Comparison of ENCODE assay signal across 11 cellular contexts in genomic region chr12:14949631-14950030, GRCh38. TPM values are rescaled to one million over a fixed set of nuclear protein-coding genes. Genes with fewer than 3 reads are reported as not detected.
DNase-seq lines count a peak whose midpoint lies in the region; ATAC-seq and TF ChIP-seq lines count a peak whose summit lies in the region.
"Had no signal": no experiment of that assay in that cellular context is flagged by ENCODE, and none has a peak within 500 bp of the region (broad histone marks: within the 10 kb centered on the region; RNA-seq: fewer than 3 reads in every experiment).

No MANE protein-coding gene starts in this region.

- no peaks in the 10 kb centered on the region for H3K9me3 ChIP-seq in CD4-positive, CD25-positive, alpha-beta regulatory T cell (ENCODE audit: control insufficient read depth in 2 of 2, low read length in 2 of 2)
- H3K9me3 ChIP-seq in breast epithelium: no peaks in the 10 kb centered on the region
- no peaks in the 10 kb centered on the region for H3K9me3 ChIP-seq in parathyroid adenoma (ENCODE audit: control insufficient read depth, low read length)

- H3K9me3 Mint-ChIP-seq in CD4-positive, CD25-positive, alpha-beta regulatory T cell: no peaks in the 10 kb centered on the region

- no peaks in the 10 kb centered on the region for H3K27me3 ChIP-seq in CD4-positive, CD25-positive, alpha-beta regulatory T cell (ENCODE audit: control insufficient read depth, insufficient read depth, low read length)
- H3K27me3 ChIP-seq in breast epithelium (no peaks in the 10 kb centered on the region), parathyroid adenoma (ENCODE audit: control insufficient read depth, insufficient read depth, low read length) (no peaks in the 10 kb centered on the region)

- in situ Hi-C loops in G401 (cut with HindIII; ENCODE audit: low sequenced_read_pairs): no loop called here

- H3K4me1 Mint-ChIP-seq in CD4-positive, CD25-positive, alpha-beta regulatory T cell: peaks cover 58 to 99% (median 87%) of the 10 kb centered on the region in 4 donors

- TF ChIP-seq CTCF in breast epithelium (IDR thresholded peaks at IDR 0.05) (no peak), parathyroid adenoma (IDR thresholded peaks at IDR 0.05) (no peak)

- H3K36me3 Mint-ChIP-seq in CD4-positive, CD25-positive, alpha-beta regulatory T cell: peaks cover 79% of the 10 kb centered on the region

- TF ChIP-seq POLR2A in breast epithelium (IDR thresholded peaks at IDR 0.05): no peak

- H3K4me2 ChIP-seq in parathyroid adenoma (ENCODE audit: low read length): no peak overlapping the region

- ATAC-seq in CD4-positive, CD25-positive, alpha-beta regulatory T cell (ENCODE audit: low read depth in 2 of 2): no peak
- no peak for ATAC-seq in GM19023 (IDR thresholded peaks at IDR 0.05; ENCODE audit: unreplicated experiment)

- peak overlapping the region; percentile 99 for H3K27ac ChIP-seq in CD4-positive, CD25-positive, alpha-beta regulatory T cell (ENCODE audit: insufficient read depth, low read length, poor library complexity, severe bottlenecking)
- H3K27ac ChIP-seq in breast epithelium (peak overlapping the region; percentile 78 to 92), parathyroid adenoma (peak overlapping the region; percentile 61), caudate nucleus (ENCODE audit: low read depth, low read length) (no peak overlapping the region)

- H3K27me3 Mint-ChIP-seq in CD4-positive, CD25-positive, alpha-beta regulatory T cell: no peaks in the 10 kb centered on the region

- intact Hi-C loops in breast epithelium (cut with DNase I; ENCODE audit: low total_unique reads): no loop called here

- H3K4me1 ChIP-seq in CD4-positive, CD25-positive, alpha-beta regulatory T cell (ENCODE audit: control insufficient read depth, insufficient read depth, low read length, poor library complexity, severe bottlenecking): peaks cover 96% of the 10 kb centered on the region
- H3K4me1 ChIP-seq in breast epithelium (peaks cover 0 to 8% of the 10 kb centered on the region in 2 donors), parathyroid adenoma (peaks cover 4% of the 10 kb centered on the region)

- H3K27ac Mint-ChIP-seq in CD4-positive, CD25-positive, alpha-beta regulatory T cell: peak overlapping the region; percentile 94 to 98 (median 96)

- DNase-seq in CD4-positive, CD25-positive, alpha-beta regulatory T cell: no peak
- DNase-seq in Jurkat, Clone E6-1 (ENCODE audit: low read depth, low spot score): peak; percentile 81
- DNase-seq in breast epithelium (ENCODE audit: low spot score in 2 of 2): no peak
- no peak for DNase-seq in G401 (ENCODE audit: low spot score)
- DNase-seq in RKO (ENCODE audit: low spot score): no peak
- no peak for DNase-seq in caudate nucleus (lab: John Stamatoyannopoulos, UW)
- DNase-seq: DMS153, NCI-H510A treated with DMSO at 0.1 percent for 48 hours, T-helper 9 cell had no signal

- H2AFZ ChIP-seq in parathyroid adenoma: no peak overlapping the region

- H3K79me2 ChIP-seq in parathyroid adenoma: no peaks in the 10 kb centered on the region

- peaks cover 73% of the 10 kb centered on the region for H3K36me3 ChIP-seq in CD4-positive, CD25-positive, alpha-beta regulatory T cell (ENCODE audit: control insufficient read depth, insufficient read depth, low read length)
- no peaks in the 10 kb centered on the region for H3K36me3 ChIP-seq in breast epithelium
- H3K36me3 ChIP-seq in parathyroid adenoma (ENCODE audit: control insufficient read depth, insufficient read depth, low read length): no peaks in the 10 kb centered on the region

- peak overlapping the region; percentile 100 for H3K4me3 ChIP-seq in CD4-positive, CD25-positive, alpha-beta regulatory T cell (ENCODE audit: low read depth, low read length)
- H3K4me3 ChIP-seq in Jurkat, Clone E6-1 (ENCODE audit: low read length): peak overlapping the region; percentile 58
- H3K4me3 ChIP-seq in breast epithelium (no peak overlapping the region), parathyroid adenoma (ENCODE audit: low read depth, low read length) (no peak overlapping the region)

- H3K9ac ChIP-seq in parathyroid adenoma: no peak overlapping the region

- H3K4me3 Mint-ChIP-seq in CD4-positive, CD25-positive, alpha-beta regulatory T cell: peak overlapping the region; percentile 89 to 96 (median 90)

RNA-seq across cellular contexts. Expression of gene ERP27, which starts 11.3 kb away (rescaled TPM):
- 25.4 TPM for total RNA-seq in CD4-positive, CD25-positive, alpha-beta regulatory T cell
- polyA plus RNA-seq in CD4-positive, CD25-positive, alpha-beta regulatory T cell: 1 to 10 TPM; 5.3 to 8.0 (median 6.2) TPM
- 7.9 TPM for polyA plus RNA-seq in Jurkat, Clone E6-1 (2012; ENCODE audit: insufficient read depth, insufficient read length)
- 1 to 10 TPM in 2 of 3 donors, under 1 TPM in 1; 0.96 to 8.5 (median 7.8) TPM for total RNA-seq in breast epithelium
- not detected in 2 replicates for total RNA-seq in G401 (2014; rRNA removed; shearing (Covaris generic))

RNA-seq across cellular contexts. Expression of gene ARHGDIB, which starts 11.8 kb away (rescaled TPM):
- total RNA-seq in CD4-positive, CD25-positive, alpha-beta regulatory T cell: 1,263 TPM
- 1,000 to 10,000 TPM; 3,550 to 4,641 (median 3,982) TPM for polyA plus RNA-seq in CD4-positive, CD25-positive, alpha-beta regulatory T cell
- polyA plus RNA-seq in Jurkat, Clone E6-1 (2012; ENCODE audit: insufficient read depth, insufficient read length): 2,420 TPM
- 100 to 1,000 TPM; 159 to 222 (median 168) TPM for total RNA-seq in breast epithelium
- total RNA-seq in G401 (2014; rRNA removed; shearing (Covaris generic)): not detected in 2 replicates

RNA-seq across cellular contexts. Expression of gene PDE6H, which starts 23.2 kb away (rescaled TPM):
- total RNA-seq in CD4-positive, CD25-positive, alpha-beta regulatory T cell: not detected
- not detected for polyA plus RNA-seq in CD4-positive, CD25-positive, alpha-beta regulatory T cell
- polyA plus RNA-seq in Jurkat, Clone E6-1 (2012; ENCODE audit: insufficient read depth, insufficient read length): not detected
- not detected for total RNA-seq in breast epithelium
- total RNA-seq in G401 (2014; rRNA removed; shearing (Covaris generic)): not detected in 2 replicates

Comparison
In these comparisons a context has a peak if more than half of its experiments do, and no peak if none do; other contexts are left out.
1. H3K4me3 ChIP-seq: peak in CD4-positive, CD25-positive, alpha-beta regulatory T cell (single experiment) and Jurkat, Clone E6-1 (single experiment); none in breast epithelium (0 of 3) and parathyroid adenoma (single experiment).
2. RNA of gene ARHGDIB, which starts 11.8 kb away (total RNA-seq): 1,263 TPM in CD4-positive, CD25-positive, alpha-beta regulatory T cell (single experiment) and 159 to 222 TPM in breast epithelium; not detected in G401; every median in the first group is over 100 times any median in the second.